In genomic region chr3:105827959-105828358, GRCh38 we compare ENCODE assay signal across 1 cellular context.
TF ChIP-seq lines count a peak whose summit lies in the region.

No MANE protein-coding gene starts in this region.

TF ChIP-seq in GM12878, 131 proteins besides CTCF, POLR2A, EP300 and RAD21 (continued from another document):
- TF ChIP-seq, protein P1, sequence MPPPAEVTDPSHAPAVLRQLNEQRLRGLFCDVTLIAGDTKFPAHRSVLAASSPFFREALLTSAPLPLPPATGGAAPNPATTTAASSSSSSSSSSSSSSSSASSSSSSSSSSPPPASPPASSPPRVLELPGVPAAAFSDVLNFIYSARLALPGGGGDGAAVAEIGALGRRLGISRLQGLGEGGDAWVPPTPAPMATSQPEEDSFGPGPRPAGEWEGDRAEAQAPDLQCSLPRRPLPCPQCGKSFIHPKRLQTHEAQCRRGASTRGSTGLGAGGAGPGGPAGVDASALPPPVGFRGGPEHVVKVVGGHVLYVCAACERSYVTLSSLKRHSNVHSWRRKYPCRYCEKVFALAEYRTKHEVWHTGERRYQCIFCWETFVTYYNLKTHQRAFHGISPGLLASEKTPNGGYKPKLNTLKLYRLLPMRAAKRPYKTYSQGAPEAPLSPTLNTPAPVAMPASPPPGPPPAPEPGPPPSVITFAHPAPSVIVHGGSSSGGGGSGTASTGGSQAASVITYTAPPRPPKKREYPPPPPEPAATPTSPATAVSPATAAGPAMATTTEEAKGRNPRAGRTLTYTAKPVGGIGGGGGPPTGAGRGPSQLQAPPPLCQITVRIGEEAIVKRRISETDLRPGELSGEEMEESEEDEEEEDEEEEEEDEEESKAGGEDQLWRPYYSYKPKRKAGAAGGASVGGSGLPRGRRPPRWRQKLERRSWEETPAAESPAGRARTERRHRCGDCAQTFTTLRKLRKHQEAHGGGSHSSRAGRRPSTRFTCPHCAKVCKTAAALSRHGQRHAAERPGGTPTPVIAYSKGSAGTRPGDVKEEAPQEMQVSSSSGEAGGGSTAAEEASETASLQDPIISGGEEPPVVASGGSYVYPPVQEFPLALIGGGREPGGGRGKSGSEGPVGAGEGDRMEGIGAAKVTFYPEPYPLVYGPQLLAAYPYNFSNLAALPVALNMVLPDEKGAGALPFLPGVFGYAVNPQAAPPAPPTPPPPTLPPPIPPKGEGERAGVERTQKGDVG (CRISPR knock-in tag; IDR thresholded peaks at IDR 0.05) = 0 out of 2 replicates have a peak, but pooled peaks have one; percentile 8
- TF ChIP-seq ZBTB33 (IDR thresholded peaks at IDR 0.05) = no peak
